8 cellular contexts compared by ENCODE assay signal in the genomic region with DNA sequence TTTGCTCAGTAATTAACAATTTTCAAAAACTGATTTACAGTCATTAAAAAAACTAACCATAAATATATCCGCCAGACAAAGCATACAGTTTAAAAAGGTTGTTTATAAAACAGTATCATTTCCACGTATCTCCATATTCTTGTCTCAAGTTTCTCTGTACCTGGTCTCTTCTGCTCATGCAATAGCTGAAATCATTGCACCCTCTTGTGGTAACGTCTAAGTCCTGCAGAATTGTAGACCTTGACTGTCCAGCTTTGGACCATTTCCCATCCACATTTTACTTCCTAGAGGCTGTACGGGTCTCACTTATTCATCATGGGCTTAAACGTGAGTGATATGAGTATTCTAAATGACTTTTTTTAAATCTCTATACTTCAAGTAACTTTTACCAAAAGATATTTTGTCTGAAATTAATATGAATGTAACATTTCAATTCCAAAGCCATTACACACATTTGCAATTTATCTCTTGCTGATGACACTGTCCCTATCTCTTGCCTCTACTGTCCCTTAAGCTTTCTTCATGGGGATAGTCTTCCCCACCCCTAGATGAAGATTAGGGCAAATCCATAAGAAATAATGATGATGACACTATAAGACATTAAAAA.
DNase-seq lines count a peak whose midpoint lies in the region; ATAC-seq and TF ChIP-seq lines count a peak whose summit lies in the region.

No MANE protein-coding gene starts in this region.

- H3K4me3 ChIP-seq in fibroblast of pulmonary artery (replicated peaks; ENCODE audit: low read depth, low read length), result no peak overlapping the region

- peak; percentile 87 for ATAC-seq in GM21390 (IDR thresholded peaks at IDR 0.05; ENCODE audit: unreplicated experiment)

- DNase-seq in NCI-H1436 (lab: John Stamatoyannopoulos, UW) (peak; percentile 14), NCI-H1436 treated with DMSO at 0.1 percent for 48 hours (lab: John Stamatoyannopoulos, UW) (no peak), LHCN-M2 (ENCODE audit: low read depth) (peak; percentile 70), SKM-1 treated with dmso at 0.1 percent for 144 hours (lab: John Stamatoyannopoulos, UW; ENCODE audit: unreplicated experiment) (peak; percentile 59), fibroblast of pulmonary artery (ENCODE audit: low read depth) (peak; percentile 86), pons (ENCODE audit: low spot score) (peak; percentile 42), NCI-H128 (lab: John Stamatoyannopoulos, UW; ENCODE audit: unreplicated experiment) (no peak)

- peak; percentile 96 for TF ChIP-seq CTCF in fibroblast of pulmonary artery (IDR thresholded peaks at IDR 0.05; ENCODE audit: low read length, missing control alignments)

Comparison
In these comparisons a context has a peak if more than half of its experiments do, and no peak if none do; other contexts are left out.
1. DNase-seq: peak in NCI-H1436 (single experiment), LHCN-M2 (single experiment), SKM-1 treated with dmso at 0.1 percent for 144 hours (single experiment), fibroblast of pulmonary artery (single experiment) and pons (single experiment); none in NCI-H1436 treated with DMSO at 0.1 percent for 48 hours (single experiment) and NCI-H128 (single experiment).